25 cellular contexts compared by ENCODE assay signal in genomic region chr9:12091865-12092527, GRCh38.
"Had no signal": no experiment of that assay in that cellular context is flagged by ENCODE, and none has a peak within 500 bp of the region (broad histone marks: within the 10 kb centered on the region; RNA-seq: fewer than 3 reads in every experiment).

No MANE protein-coding gene starts in this region.

- DNase-seq: activated CD4-positive, alpha-beta T cell treated with anti-CD3 and anti-CD28 coated beads, Interleukin-2, amount 50 U/mL, for 4 hours; activated CD8-positive, alpha-beta memory T cell treated with anti-CD3 and anti-CD28 coated beads for 24 hours; activated CD8-positive, alpha-beta memory T cell treated with anti-CD3 and anti-CD28 coated beads, Interleukin-2, amount 50 U/mL, for 4 hours; activated naive CD4-positive, alpha-beta T cell; activated naive CD8-positive, alpha-beta T cell treated with anti-CD3 and anti-CD28 coated beads for 36 hours; activated T-cell treated with anti-CD3 and anti-CD28 coated beads, Interleukin-2, amount 50 U/mL, for 24 hours; amniotic stem cell; colonic mucosa; dorsolateral prefrontal cortex; effector memory CD8-positive, alpha-beta T cell; gastrocnemius medialis; hippocampal formation; left colon; lower lobe of right lung; naive thymus-derived CD4-positive, alpha-beta T cell; ovary; psoas muscle; stimulated activated CD4-positive, alpha-beta T cell treated with anti-CD3 and anti-CD28 coated beads, Interleukin-12 subunit alpha, Interleukin-12 subunit beta, amount 100 ng/mL, for 4 hours; stimulated activated CD4-positive, alpha-beta T cell treated with anti-CD3 and anti-CD28 coated beads, Interleukin-4, amount 100 ng/mL, for 4 hours; stimulated activated naive CD8-positive, alpha-beta T cell treated with anti-CD3 and anti-CD28 coated beads, Interleukin-15, Interleukin-2, amounts not matched to agents 100 U/mL and 50 U/mL, for 24 hours; T-helper 9 cell had no signal

- H3K4me3 Mint-ChIP-seq: activated naive CD8-positive, alpha-beta T cell treated with anti-CD3 and anti-CD28 coated beads for 36 hours; activated T-cell treated with anti-CD3 and anti-CD28 coated beads, Interleukin-2, amount 50 U/mL, for 24 hours; activated T-helper 17 cell treated with anti-CD3 and anti-CD28 coated beads, Interleukin-2, amount 50 U/mL, for 72 hours; effector memory CD8-positive, alpha-beta T cell; naive thymus-derived CD4-positive, alpha-beta T cell had no signal

- H3K36me3 ChIP-seq: colonic mucosa, esophagus muscularis mucosa, gastrocnemius medialis, lower lobe of right lung, neutrophil, ovary, right atrium auricular region had no signal

- H3K4me3 ChIP-seq: colonic mucosa, dorsolateral prefrontal cortex, esophagus muscularis mucosa, gastrocnemius medialis, lower lobe of right lung, ovary, psoas muscle, right atrium auricular region had no signal

- H3K27me3 Mint-ChIP-seq: activated naive CD8-positive, alpha-beta T cell treated with anti-CD3 and anti-CD28 coated beads for 36 hours; activated T-cell treated with anti-CD3 and anti-CD28 coated beads, Interleukin-2, amount 50 U/mL, for 24 hours; activated T-helper 17 cell treated with anti-CD3 and anti-CD28 coated beads, Interleukin-2, amount 50 U/mL, for 72 hours; effector memory CD8-positive, alpha-beta T cell; naive thymus-derived CD4-positive, alpha-beta T cell had no signal

- H3K9me3 ChIP-seq: colonic mucosa, esophagus muscularis mucosa, gastrocnemius medialis, lower lobe of right lung, neutrophil, ovary, right atrium auricular region had no signal

- ATAC-seq: activated T-helper 17 cell treated with anti-CD3 and anti-CD28 coated beads, Interleukin-2, amount 50 U/mL, for 72 hours; effector memory CD8-positive, alpha-beta T cell; gastrocnemius medialis; left colon; naive thymus-derived CD4-positive, alpha-beta T cell; psoas muscle; stimulated activated naive CD8-positive, alpha-beta T cell treated with anti-CD3 and anti-CD28 coated beads, Interleukin-15, Interleukin-2, amounts not matched to agents 100 U/mL and 50 U/mL, for 24 hours had no signal

- H3K27ac Mint-ChIP-seq: activated naive CD8-positive, alpha-beta T cell treated with anti-CD3 and anti-CD28 coated beads for 36 hours; activated T-cell treated with anti-CD3 and anti-CD28 coated beads, Interleukin-2, amount 50 U/mL, for 24 hours; activated T-helper 17 cell treated with anti-CD3 and anti-CD28 coated beads, Interleukin-2, amount 50 U/mL, for 72 hours; effector memory CD8-positive, alpha-beta T cell; naive thymus-derived CD4-positive, alpha-beta T cell had no signal

- H3K4me1 Mint-ChIP-seq: activated naive CD8-positive, alpha-beta T cell treated with anti-CD3 and anti-CD28 coated beads for 36 hours; activated T-helper 17 cell treated with anti-CD3 and anti-CD28 coated beads, Interleukin-2, amount 50 U/mL, for 72 hours; naive thymus-derived CD4-positive, alpha-beta T cell had no signal

- H3K4me1 ChIP-seq: colonic mucosa, esophagus muscularis mucosa, gastrocnemius medialis, lower lobe of right lung, psoas muscle, right atrium auricular region had no signal

- H3K36me3 Mint-ChIP-seq: activated naive CD8-positive, alpha-beta T cell treated with anti-CD3 and anti-CD28 coated beads for 36 hours; naive thymus-derived CD4-positive, alpha-beta T cell had no signal

- H3K27me3 ChIP-seq: colonic mucosa, dorsolateral prefrontal cortex, esophagus muscularis mucosa, gastrocnemius medialis, neutrophil, ovary, right atrium auricular region had no signal

- H3K27ac ChIP-seq: colonic mucosa, dorsolateral prefrontal cortex, esophagus muscularis mucosa, gastrocnemius medialis, lower lobe of right lung, neutrophil, ovary, psoas muscle, right atrium auricular region had no signal
